In genomic region chr7:112120818-112121217, GRCh38 we compare ENCODE assay signal across 1 cellular context.
TF ChIP-seq lines count a peak whose summit lies in the region.

No MANE protein-coding gene starts in this region.

TF ChIP-seq in GM12878, 131 proteins besides CTCF, POLR2A, EP300 and RAD21:
- no peak for TF ChIP-seq CUX1 (IDR thresholded peaks at IDR 0.05; ENCODE audit: insufficient replicate concordance, low read depth, low read length)
- no peak for TF ChIP-seq CHD4 (IDR thresholded peaks at IDR 0.05)
